In genomic region chr12:118050972-118051910, GRCh38 we compare ENCODE assay signal across 2 cellular contexts.
TF ChIP-seq lines count a peak whose summit lies in the region.

No MANE protein-coding gene starts in this region.

TF ChIP-seq in SK-N-SH, 30 proteins besides CTCF, POLR2A, EP300 and RAD21 (continued from another document):
- TF ChIP-seq SIN3A (IDR thresholded peaks at IDR 0.05; ENCODE audit: borderline replicate concordance, low read depth, low read length) = no peak
- TF ChIP-seq SMC3 (IDR thresholded peaks at IDR 0.05; ENCODE audit: low read depth, low read length) = no peak
- TF ChIP-seq TAF1 (IDR thresholded peaks at IDR 0.05; ENCODE audit: borderline replicate concordance, low read depth, low read length) = no peak
- no peak for TF ChIP-seq IRF3 (IDR thresholded peaks at IDR 0.05; ENCODE audit: low read depth, low read length)
- TF ChIP-seq GABPA (IDR thresholded peaks at IDR 0.05; ENCODE audit: low read depth) = no peak
- TF ChIP-seq POLR2AphosphoS5 (IDR thresholded peaks at IDR 0.05; ENCODE audit: low read depth, low read length) = no peak
- no peak for TF ChIP-seq TEAD4 (IDR thresholded peaks at IDR 0.05; ENCODE audit: borderline replicate concordance, insufficient read depth)
- TF ChIP-seq MAX (IDR thresholded peaks at IDR 0.05; ENCODE audit: low read depth) = no peak
- TF ChIP-seq USF1 (IDR thresholded peaks at IDR 0.05; ENCODE audit: borderline replicate concordance, low read depth) = no peak
- TF ChIP-seq EZH2phosphoT487 (IDR thresholded peaks at IDR 0.05; ENCODE audit: borderline replicate concordance, low read depth) = no peak
- TF ChIP-seq RFX5 (IDR thresholded peaks at IDR 0.05; ENCODE audit: low read length) = no peak
- TF ChIP-seq RXRA (IDR thresholded peaks at IDR 0.05; ENCODE audit: borderline replicate concordance, low read depth) = no peak
- TF ChIP-seq MXI1 (IDR thresholded peaks at IDR 0.05; ENCODE audit: low read depth, low read length) = no peak
- no peak for TF ChIP-seq FOXM1 (IDR thresholded peaks at IDR 0.05; ENCODE audit: low read depth)
TF ChIP-seq in SK-N-SH: peak in this region for 0.

TF ChIP-seq in SK-N-SH treated with all-trans-retinoic acid at 6 μM for 48 hours, 23 proteins besides CTCF, POLR2A, EP300 and RAD21 (continued from another document):
- TF ChIP-seq PATZ1 (CRISPR knock-in tag; IDR thresholded peaks at IDR 0.05; ENCODE audit: borderline replicate concordance) = no peak
- TF ChIP-seq ZNF565 (CRISPR knock-in tag; conservative IDR thresholded peaks at IDR 0.05; ENCODE audit: low read depth) = no peak
